Comparison of ENCODE assay signal across 25 cellular contexts in genomic region chr7:26212921-26213718, GRCh38. TPM values are rescaled to one million over a fixed set of nuclear protein-coding genes. Genes with fewer than 3 reads are reported as not detected.
DNase-seq lines count a peak whose midpoint lies in the region; ATAC-seq, FAIRE-seq and TF ChIP-seq lines count a peak whose summit lies in the region.
"Had no signal": no experiment of that assay in that cellular context is flagged by ENCODE, and none has a peak within 500 bp of the region (broad histone marks: within the 10 kb centered on the region; RNA-seq: fewer than 3 reads in every experiment).

No MANE protein-coding gene starts in this region.

- TF ChIP-seq RAD21 in H1 (IDR thresholded peaks at IDR 0.05 in 1 of 2, conservative IDR thresholded peaks at IDR 0.05 in 1 of 2; ENCODE audit: low read depth in 2 of 2, low read length in 2 of 2), result no peak

- H3K79me2 ChIP-seq in PC-9 (ENCODE audit: low read depth) (peaks cover 21% of the 10 kb centered on the region), H1 (ENCODE audit: control insufficient read depth in 1 of 2, insufficient read depth in 2 of 2, low read length in 2 of 2) (peaks cover 0 to 24% of the 10 kb centered on the region in 2 experiments; a peak in 2 of 4 replicates)

- no peak overlapping the region for H4K91ac ChIP-seq in H1 (replicated peaks; ENCODE audit: insufficient read length, low read length)

- H3K4me1 Mint-ChIP-seq in MCF 10A (ENCODE audit: insufficient read depth, unreplicated experiment) (peaks cover 7% of the 10 kb centered on the region), natural killer cell (peaks cover 5 to 14% of the 10 kb centered on the region in 2 donors), glutamatergic neuron (ENCODE audit: low read depth, unreplicated experiment) (no peaks in the 10 kb centered on the region)

- peaks cover 26% of the 10 kb centered on the region for H4K20me1 ChIP-seq in PC-9 (ENCODE audit: insufficient read depth)
- peaks cover 0 to 2% of the 10 kb centered on the region in 2 experiments for H4K20me1 ChIP-seq in H1 (replicated peaks in 1 of 2; ENCODE audit: control insufficient read depth in 1 of 2, insufficient read depth in 2 of 2, low read length in 2 of 2)

- H3K4ac ChIP-seq in H1 (replicated peaks; ENCODE audit: insufficient read length, low read depth, low read length), result no peak overlapping the region

- no peak overlapping the region for H2AK5ac ChIP-seq in H1 (ENCODE audit: low read depth, low read length)

- TF ChIP-seq POLR2A in breast epithelium (IDR thresholded peaks at IDR 0.05), result no peak
- TF ChIP-seq POLR2A in H1 (IDR thresholded peaks at IDR 0.05; ENCODE audit: control extremely low read depth in 1 of 2, low read depth in 2 of 2, low read length in 2 of 2), result peak in 1 of 2 experiments; percentile 53; a peak in 1 of 3 replicates

- H3K23ac ChIP-seq in H1 (ENCODE audit: insufficient read length), result no peak overlapping the region

- H2BK5ac ChIP-seq in H1 (ENCODE audit: low read depth, low read length), result no peak overlapping the region

- H3K79me1 ChIP-seq in H1 (ENCODE audit: low read depth, low read length), result no peaks in the 10 kb centered on the region

- no peaks in the 10 kb centered on the region for H3K23me2 ChIP-seq in H1 (ENCODE audit: low read depth, low read length)

- H3K4me1 ChIP-seq in breast epithelium (no peaks in the 10 kb centered on the region), PC-9 (replicated peaks; ENCODE audit: insufficient read depth) (no peaks in the 10 kb centered on the region), H1 (replicated peaks in 1 of 4; ENCODE audit: control insufficient read depth in 3 of 4, insufficient read depth in 4 of 4, low read length in 3 of 4) (no peaks in the 10 kb centered on the region)
- H3K4me1 ChIP-seq: upper lobe of left lung had no signal

- no peak overlapping the region for H2AFZ ChIP-seq in PC-9
- H2AFZ ChIP-seq in H1 (ENCODE audit: low read length), result no peak overlapping the region
- H2AFZ ChIP-seq: GM23248 had no signal

- no peak overlapping the region for H3K14ac ChIP-seq in H1 (ENCODE audit: insufficient read length)

- no peak overlapping the region for H2BK120ac ChIP-seq in H1 (replicated peaks; ENCODE audit: low read depth, low read length)

- no peaks in the 10 kb centered on the region for H3K9me3 ChIP-seq in breast epithelium
- H3K9me3 ChIP-seq in PC-9 (ENCODE audit: insufficient read depth, low read depth), result no peaks in the 10 kb centered on the region
- no peaks in the 10 kb centered on the region for H3K9me3 ChIP-seq in H1 (ENCODE audit: insufficient read depth in 2 of 2, low read depth in 1 of 2, low read length in 1 of 2)
- H3K9me3 ChIP-seq: BLaER1, heart right ventricle, upper lobe of left lung had no signal

- no peak overlapping the region for H3K4me3 ChIP-seq in breast epithelium
- H3K4me3 ChIP-seq in PC-9, result no peak overlapping the region
- H3K4me3 ChIP-seq in H1 (ENCODE audit: extremely low read depth in 1 of 4, insufficient read depth in 2 of 4, low read depth in 3 of 4, low read length in 4 of 4), result no peak overlapping the region
- H3K4me3 ChIP-seq: BLaER1, GM23248, heart right ventricle, skin epidermis, upper lobe of left lung had no signal

- H2BK20ac ChIP-seq in H1 (ENCODE audit: low read length), result no peak overlapping the region

- no peak overlapping the region for H2BK12ac ChIP-seq in H1 (ENCODE audit: low read depth, low read length)

- intact Hi-C loops in MCF 10A (cut with micrococcal nuclease), result no loop called here
- intact Hi-C loops in breast epithelium (cut with DNase I; ENCODE audit: low total_unique reads), result no loop called here
- intact Hi-C loops in PC-9 (cut with micrococcal nuclease; ENCODE audit: unreplicated experiment), result no loop called here
- intact Hi-C loops in natural killer cell (cut with micrococcal nuclease), result no loop called here

- no peak for TF ChIP-seq EP300 in H1 (IDR thresholded peaks at IDR 0.05; ENCODE audit: borderline replicate concordance in 1 of 2, low read depth in 2 of 2, low read length in 2 of 2)

- TF ChIP-seq CTCF in MCF 10A (IDR thresholded peaks at IDR 0.05; ENCODE audit: unreplicated experiment), result no peak
- no peak for TF ChIP-seq CTCF in breast epithelium (IDR thresholded peaks at IDR 0.05)
- no peak for TF ChIP-seq CTCF in PC-9 (conservative IDR thresholded peaks at IDR 0.05)
- no peak for TF ChIP-seq CTCF in H1 (IDR thresholded peaks at IDR 0.05; ENCODE audit: control extremely low read depth in 1 of 3, insufficient read depth in 1 of 3, low read depth in 1 of 3, low read length in 3 of 3)
- TF ChIP-seq CTCF in natural killer cell (IDR thresholded peaks at IDR 0.05), result no peak
- TF ChIP-seq CTCF in glutamatergic neuron (IDR thresholded peaks at IDR 0.05; ENCODE audit: partially characterized antibody, unreplicated experiment), result no peak

- POLR2A ChIA-PET in MCF 10A (lab: Yijun Ruan, JAX), result interaction anchor here (1.0 to 2.7 kb wide), 3 partner anchors 8 to 12 kb away, joined by 5 to 13 read pairs (median 6); partner anchors contain the start of genes CBX3 and HNRNPA2B1
- POLR2A ChIA-PET in PC-9 (lab: Charles Lee; ENCODE audit: unreplicated experiment), result no interaction called here
- POLR2A ChIA-PET in H1 (lab: Charles Lee; ENCODE audit: partially characterized antibody), result interaction anchor here (1.0 to 17.7 kb wide), 8 partner anchors 7 to 109 kb away, joined by 3 to 442 read pairs (median 8); partner anchors contain the start of genes CBX3 and HNRNPA2B1

- H3K36me3 Mint-ChIP-seq in MCF 10A (ENCODE audit: insufficient read depth, unreplicated experiment) (peaks cover 50% of the 10 kb centered on the region), natural killer cell (no peaks in the 10 kb centered on the region), glutamatergic neuron (ENCODE audit: unreplicated experiment) (no peaks in the 10 kb centered on the region)

- no peak overlapping the region for H3K4me3 Mint-ChIP-seq in MCF 10A (ENCODE audit: unreplicated experiment)
- H3K4me3 Mint-ChIP-seq in natural killer cell, result no peak overlapping the region
- H3K4me3 Mint-ChIP-seq in glutamatergic neuron (ENCODE audit: unreplicated experiment), result no peak overlapping the region
- H3K4me3 Mint-ChIP-seq: activated CD4-positive, alpha-beta memory T cell treated with anti-CD3 and anti-CD28 coated beads, Interleukin-2, amount 10 ng/mL, durations not matched to agents 7 days and 5 days; activated naive CD8-positive, alpha-beta T cell treated with anti-CD3 and anti-CD28 coated beads, Interleukin-2, amount 10 ng/mL, durations not matched to agents 7 days and 5 days had no signal

- no peaks in the 10 kb centered on the region for H3K9me2 ChIP-seq in PC-9 (ENCODE audit: insufficient read depth)

- no peak overlapping the region for H3K56ac ChIP-seq in H1 (replicated peaks; ENCODE audit: insufficient read length, low read depth, low read length)

- no peak for DNase-seq in MCF 10A (ENCODE audit: unreplicated experiment)
- no peak for DNase-seq in breast epithelium (ENCODE audit: low spot score in 2 of 2)
- DNase-seq in PC-9, result no peak
- DNase-seq in H1 (ENCODE audit: low read depth in 1 of 2, low spot score in 2 of 2), result no peak
- DNase-seq in natural killer cell, result no peak
- no peak for DNase-seq in glutamatergic neuron
- DNase-seq in activated CD8-positive, alpha-beta memory T cell treated with anti-CD3 and anti-CD28 coated beads for 24 hours, result no peak
- DNase-seq in OCI-M2 (lab: John Stamatoyannopoulos, UW; ENCODE audit: unreplicated experiment), result no peak
- DNase-seq: activated CD4-positive, alpha-beta memory T cell treated with anti-CD3 and anti-CD28 coated beads, Interleukin-2, amount 10 ng/mL, durations not matched to agents 7 days and 5 days; activated naive CD8-positive, alpha-beta T cell treated with anti-CD3 and anti-CD28 coated beads, Interleukin-2, amount 10 ng/mL, durations not matched to agents 7 days and 5 days; cerebellar nuclear complex; foreskin fibroblast; GM23248; heart right ventricle; left cardiac atrium; mesendoderm; MV-4-11; NCI-H146; NCI-H2227 treated with DMSO at 0.1 percent for 48 hours; nucleus accumbens; stimulated activated CD4-positive, alpha-beta T cell treated with anti-CD3 and anti-CD28 coated beads, Interleukin-1b, Interleukin-23, amount 100 ng/mL, for 48 hours; upper lobe of left lung had no signal

- H3K9me3 Mint-ChIP-seq in MCF 10A (ENCODE audit: unreplicated experiment) (no peaks in the 10 kb centered on the region), natural killer cell (no peaks in the 10 kb centered on the region), glutamatergic neuron (ENCODE audit: unreplicated experiment) (peaks cover 4% of the 10 kb centered on the region)
- H3K9me3 Mint-ChIP-seq: activated CD4-positive, alpha-beta memory T cell treated with anti-CD3 and anti-CD28 coated beads, Interleukin-2, amount 10 ng/mL, durations not matched to agents 7 days and 5 days; activated naive CD8-positive, alpha-beta T cell treated with anti-CD3 and anti-CD28 coated beads, Interleukin-2, amount 10 ng/mL, durations not matched to agents 7 days and 5 days had no signal

- H3K9ac ChIP-seq in H1 (replicated peaks in 1 of 4; ENCODE audit: extremely low read depth in 1 of 4, low read depth in 3 of 4, low read length in 3 of 4), result no peak overlapping the region
- H3K9ac ChIP-seq: BLaER1, GM23248, KMS-11 had no signal

- no peak overlapping the region for H3K27ac Mint-ChIP-seq in MCF 10A (ENCODE audit: low read depth, unreplicated experiment)
- no peak overlapping the region for H3K27ac Mint-ChIP-seq in natural killer cell
- H3K27ac Mint-ChIP-seq in glutamatergic neuron (ENCODE audit: unreplicated experiment), result no peak overlapping the region
- H3K27ac Mint-ChIP-seq: activated CD4-positive, alpha-beta memory T cell treated with anti-CD3 and anti-CD28 coated beads, Interleukin-2, amount 10 ng/mL, durations not matched to agents 7 days and 5 days; activated naive CD8-positive, alpha-beta T cell treated with anti-CD3 and anti-CD28 coated beads, Interleukin-2, amount 10 ng/mL, durations not matched to agents 7 days and 5 days had no signal

- peak; percentile 32 for FAIRE-seq in H1 (lab: Jason Lieb, UNC)

- H3K27me3 ChIP-seq in breast epithelium (no peaks in the 10 kb centered on the region), PC-9 (ENCODE audit: insufficient read depth, low read depth) (no peaks in the 10 kb centered on the region), H1 (replicated peaks in 1 of 4; ENCODE audit: control insufficient read depth in 3 of 4, extremely low read depth in 1 of 4, insufficient read depth in 3 of 4, low read length in 3 of 4) (no peaks in the 10 kb centered on the region)
- H3K27me3 ChIP-seq: BLaER1, heart right ventricle, upper lobe of left lung had no signal

- peaks cover 71% of the 10 kb centered on the region for H3F3A ChIP-seq in PC-9 (ENCODE audit: insufficient read depth, low read depth)

- WGBS in H1 (ENCODE audit: extremely low coverage in 1 of 2, insufficient coverage in 1 of 2, insufficient read length in 1 of 2, insufficient replicate concordance in 2 of 2, low coverage in 1 of 2, low lambda C conversion rate in 2 of 2, missing lambda C conversion rate in 1 of 2), 2 experiments, result 92% methylated on average over 2 of the region's 2 CpGs; no CpG with 5 or more reads in 1 of the 2 experiments

- H3K27me3 Mint-ChIP-seq in MCF 10A (ENCODE audit: insufficient read depth, unreplicated experiment), result no peaks in the 10 kb centered on the region
- H3K27me3 Mint-ChIP-seq in natural killer cell (ENCODE audit: low read depth in 2 of 2), result no peaks in the 10 kb centered on the region
- H3K27me3 Mint-ChIP-seq in glutamatergic neuron (ENCODE audit: unreplicated experiment), result no peaks in the 10 kb centered on the region
- H3K27me3 Mint-ChIP-seq: activated CD4-positive, alpha-beta memory T cell treated with anti-CD3 and anti-CD28 coated beads, Interleukin-2, amount 10 ng/mL, durations not matched to agents 7 days and 5 days; activated naive CD8-positive, alpha-beta T cell treated with anti-CD3 and anti-CD28 coated beads, Interleukin-2, amount 10 ng/mL, durations not matched to agents 7 days and 5 days had no signal

- H2BK15ac ChIP-seq in H1 (ENCODE audit: low read length), result no peak overlapping the region

- H3K18ac ChIP-seq in H1 (ENCODE audit: extremely low read depth, low read length), result no peak overlapping the region

- H3K36me3 ChIP-seq in breast epithelium (no peaks in the 10 kb centered on the region), PC-9 (ENCODE audit: low read depth) (peaks cover 47% of the 10 kb centered on the region), H1 (ENCODE audit: control insufficient read depth in 2 of 4, insufficient read depth in 4 of 4, low read length in 3 of 4) (peaks cover 21 to 47% (median 33%) of the 10 kb centered on the region in 4 experiments)

- CTCF ChIA-PET in MCF 10A (lab: Yijun Ruan, JAX), result no interaction called here
- CTCF ChIA-PET in PC-9 (lab: Charles Lee), result no interaction called here
- CTCF ChIA-PET in H1 (lab: Charles Lee; ENCODE audit: partially characterized antibody), result interaction anchor here (0.7 to 1.8 kb wide), 3 partner anchors 9 to 16 kb away, joined by 3 to 4 read pairs (median 3); no protein-coding TSS in a partner anchor

- no peak for ATAC-seq in natural killer cell
- ATAC-seq: heart right ventricle had no signal

- TSS peak; percentile 44 for BruUV-seq in MCF 10A (replicated peaks; lab: Mats Ljungman, UMichigan)
- BruUV-seq in PC-9 (replicated peaks; lab: Mats Ljungman, UMichigan), result no TSS peak

- H3K27ac ChIP-seq in breast epithelium, result no peak overlapping the region
- peak overlapping the region; percentile 7; the same call in 1 of the 2 replicates for H3K27ac ChIP-seq in PC-9
- no peak overlapping the region for H3K27ac ChIP-seq in H1 (ENCODE audit: low read depth, low read length)
- H3K27ac ChIP-seq: BLaER1, GM23248, heart right ventricle, KMS-11, skin epidermis, upper lobe of left lung had no signal

- no peak overlapping the region for H4K8ac ChIP-seq in H1 (ENCODE audit: extremely low read depth, insufficient read depth, low read length)

- H4K5ac ChIP-seq in H1 (ENCODE audit: insufficient read length, low read depth, low read length), result no peak overlapping the region

- H3K4me2 ChIP-seq in PC-9 (no peak overlapping the region), H1 (ENCODE audit: insufficient read depth in 1 of 2, low read depth in 2 of 2, low read length in 2 of 2) (no peak overlapping the region)
- H3K4me2 ChIP-seq: BLaER1, KMS-11 had no signal

RNA-seq across cellular contexts. Expression of gene CBX3, which starts 11.6 kb away (rescaled TPM):
- total RNA-seq in MCF 10A (2022) (137 and 171 TPM in 2 replicates), breast epithelium (10 to 100 TPM; 88.0 to 98.3 (median 96.0) TPM), PC-9 (2021) (282 and 308 TPM in 2 replicates), natural killer cell (100 to 1,000 TPM; 103 to 126 (median 109) TPM), glutamatergic neuron (ENCODE audit: unreplicated experiment) (191 TPM)
- total RNA-seq in H1 (2021; fragmentation: NEBNext Ultra II Directional; extraction: Animal tissue kit (Norgen Biotek cat#: 25700)), result 252 and 258 TPM in 2 replicates
- 48.7 and 71.3 TPM in 2 replicates for polyA plus RNA-seq in H1 (2011; rRNA removed)
- polyA plus RNA-seq in H1 (2011; cell fraction: cytosol; rRNA removed), result 108 TPM
- polyA plus RNA-seq in H1 (2011; cell fraction: nucleus; rRNA removed), result 30.8 TPM
- 126 to 242 TPM (median 134 TPM) in 4 replicates for polyA plus RNA-seq in H1 (2012, experiment 1 of 2)
- 21.1 TPM for polyA plus RNA-seq in H1 (2012, experiment 2 of 2)
- 208 TPM for polyA plus RNA-seq in H1 (2013, experiment 1 of 2)
- polyA plus RNA-seq in H1 (2013, experiment 2 of 2), result 214 TPM
- 30.5 and 38.3 TPM in 2 replicates for polyA minus RNA-seq in H1 (2011; rRNA and poly(A)+ RNA removed)
- 47.8 TPM for polyA minus RNA-seq in H1 (2011; cell fraction: cytosol; rRNA and poly(A)+ RNA removed)
- 130 TPM for polyA minus RNA-seq in H1 (2011; cell fraction: nucleus; rRNA and poly(A)+ RNA removed)

RNA-seq across cellular contexts. Expression of gene HNRNPA2B1, which starts 12.6 kb away (rescaled TPM):
- 592 and 646 TPM in 2 replicates for total RNA-seq in MCF 10A (2022)
- 100 to 1,000 TPM; 168 to 324 (median 282) TPM for total RNA-seq in breast epithelium
- total RNA-seq in PC-9 (2021), result 526 and 792 TPM in 2 replicates
- total RNA-seq in H1 (2021; fragmentation: NEBNext Ultra II Directional; extraction: Animal tissue kit (Norgen Biotek cat#: 25700)), result 1,232 and 1,255 TPM in 2 replicates
- polyA plus RNA-seq in H1 (2011; rRNA removed), result 194 and 276 TPM in 2 replicates
- 827 TPM for polyA plus RNA-seq in H1 (2011; cell fraction: cytosol; rRNA removed)
- polyA plus RNA-seq in H1 (2011; cell fraction: nucleus; rRNA removed), result 197 TPM
- polyA plus RNA-seq in H1 (2012, experiment 1 of 2), result 1,566 to 1,828 TPM (median 1,703 TPM) in 4 replicates
- polyA plus RNA-seq in H1 (2012, experiment 2 of 2), result 307 TPM
- 749 TPM for polyA plus RNA-seq in H1 (2013, experiment 1 of 2)
- polyA plus RNA-seq in H1 (2013, experiment 2 of 2), result 693 TPM
- polyA minus RNA-seq in H1 (2011; rRNA and poly(A)+ RNA removed), result 157 and 166 TPM in 2 replicates
- polyA minus RNA-seq in H1 (2011; cell fraction: cytosol; rRNA and poly(A)+ RNA removed), result 245 TPM
- polyA minus RNA-seq in H1 (2011; cell fraction: nucleus; rRNA and poly(A)+ RNA removed), result 224 TPM
- 100 to 1,000 TPM; 473 to 627 (median 585) TPM for total RNA-seq in natural killer cell
- 685 TPM for total RNA-seq in glutamatergic neuron (ENCODE audit: unreplicated experiment)
